In the genomic region with DNA sequence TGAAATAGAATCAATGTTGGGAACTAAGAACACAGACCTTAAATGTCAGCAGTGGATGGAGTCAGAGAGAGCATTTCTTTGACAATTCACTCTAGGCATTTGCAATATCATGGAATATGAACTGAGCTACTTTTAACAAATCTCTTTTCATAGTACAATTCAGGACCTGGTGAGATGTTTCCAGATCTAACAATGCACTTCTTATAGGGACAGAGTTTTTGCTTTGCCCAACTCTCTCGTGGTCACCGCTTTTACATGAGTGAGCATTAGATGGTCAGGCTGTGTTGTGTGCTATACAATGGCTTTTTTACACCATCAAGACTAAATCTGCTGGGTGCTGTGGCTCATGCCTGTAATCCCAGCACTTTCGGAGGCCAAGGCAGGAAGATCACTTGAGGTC, we compare ENCODE assay signal across 3 cellular contexts.
"Had no signal": no experiment of that assay in that cellular context is flagged by ENCODE, and none has a peak within 500 bp of the region (broad histone marks: within the 10 kb centered on the region; RNA-seq: fewer than 3 reads in every experiment).

No MANE protein-coding gene starts in this region.

- ATAC-seq: GM12878 had no signal

- H3K4me3 ChIP-seq: GM12878 had no signal

- DNase-seq: GDM1, GF-D8 had no signal
